Comparison of ENCODE assay signal across 8 cellular contexts in genomic region chr12:58176296-58176869, GRCh38.
A peak's percentile ranks its signal among the peaks of the same experiment; 100 is the strongest.
DNase-seq lines count a peak whose midpoint lies in the region; ATAC-seq and TF ChIP-seq lines count a peak whose summit lies in the region.
"Had no signal": no experiment of that assay in that cellular context is flagged by ENCODE, and none has a peak within 500 bp of the region (broad histone marks: within the 10 kb centered on the region; RNA-seq: fewer than 3 reads in every experiment).

No MANE protein-coding gene starts in this region.

- peaks cover 0 to 2% (median 0%) of the 10 kb centered on the region in 6 donors for H3K9me3 Mint-ChIP-seq in immature natural killer cell
- H3K9me3 Mint-ChIP-seq: activated B cell treated with CpG ODN at 0.5 μM for 24 hours had no signal

- peaks cover 0 to 18% (median 3%) of the 10 kb centered on the region in 3 donors for H3K27me3 Mint-ChIP-seq in immature natural killer cell (ENCODE audit: low read depth in 3 of 3)

- DNase-seq in GM12864 (ENCODE audit: low read depth) (no peak), HuH-7 (ENCODE audit: low spot score) (peak; percentile 40), WERI-Rb-1 (peak; percentile 75), iPS-NIHi7 (ENCODE audit: extremely low spot score) (peak; percentile 72), immature natural killer cell (no peak), activated gamma-delta T cell treated with Interleukin-2 at 50 U/mL for 16 hours (no peak)
- DNase-seq: activated B cell treated with CpG ODN at 0.5 μM for 24 hours had no signal

- TF ChIP-seq CTCF in GM12864 (IDR thresholded peaks at IDR 0.05; ENCODE audit: low read depth, low read length, missing control alignments), result peak; percentile 80
- TF ChIP-seq CTCF in WERI-Rb-1 (IDR thresholded peaks at IDR 0.05; ENCODE audit: low read depth, low read length), result peak; percentile 69

- H3K27ac Mint-ChIP-seq in immature natural killer cell, result no peak overlapping the region
- H3K27ac Mint-ChIP-seq: activated B cell treated with CpG ODN at 0.5 μM for 24 hours had no signal

- no peak overlapping the region for H3K4me3 ChIP-seq in GM12864 (ENCODE audit: low read depth, low read length)
- no peak overlapping the region for H3K4me3 ChIP-seq in WERI-Rb-1 (ENCODE audit: low read depth, low read length)

- H3K36me3 Mint-ChIP-seq in immature natural killer cell, result no peaks in the 10 kb centered on the region

- no peaks in the 10 kb centered on the region for H3K36me3 ChIP-seq in WERI-Rb-1

- H3K4me1 Mint-ChIP-seq in immature natural killer cell, result no peaks in the 10 kb centered on the region

- H3K27me3 ChIP-seq in WERI-Rb-1 (ENCODE audit: insufficient read depth, low read depth, severe bottlenecking), result no peaks in the 10 kb centered on the region

- H3K27ac ChIP-seq in WERI-Rb-1, result no peak overlapping the region

- ATAC-seq in HG03139 (IDR thresholded peaks at IDR 0.05; ENCODE audit: unreplicated experiment), result no peak

- H3K9me3 ChIP-seq in WERI-Rb-1 (ENCODE audit: severe bottlenecking), result no peaks in the 10 kb centered on the region

- no peak overlapping the region for H3K4me3 Mint-ChIP-seq in immature natural killer cell
- H3K4me3 Mint-ChIP-seq: activated B cell treated with CpG ODN at 0.5 μM for 24 hours had no signal

Comparison
In these comparisons a context has a peak if more than half of its experiments do, and no peak if none do; other contexts are left out.
1. DNase-seq: peak in HuH-7 (single experiment), WERI-Rb-1 (single experiment) and iPS-NIHi7 (single experiment); none in GM12864 (single experiment), immature natural killer cell (0 of 3) and activated gamma-delta T cell treated with Interleukin-2 at 50 U/mL for 16 hours (single experiment).